Comparison of ENCODE assay signal across 20 cellular contexts in genomic region chr10:36109399-36110023, GRCh38.
"Had no signal": no experiment of that assay in that cellular context is flagged by ENCODE, and none has a peak within 500 bp of the region (broad histone marks: within the 10 kb centered on the region; RNA-seq: fewer than 3 reads in every experiment).

No MANE protein-coding gene starts in this region.

- ATAC-seq: activated CD4-positive, CD25-positive, alpha-beta regulatory T cell treated with anti-CD3 and anti-CD28 coated beads, Interleukin-2, amount 50 U/mL, for 24 hours; foreskin keratinocyte had no signal

- H3K9me3 Mint-ChIP-seq: activated naive CD4-positive, alpha-beta T cell treated with anti-CD3 and anti-CD28 coated beads, Interleukin-2, amount 10 ng/mL, durations not matched to agents 7 days and 5 days; dendritic cell treated with granulocyte-macrophage colony-stimulating factor and Interleukin-4, amounts not matched to agents 40 ng/mL and 50 ng/mL, for 4 days had no signal

- H3K36me3 ChIP-seq: esophagus squamous epithelium, pancreas, sigmoid colon, tibial nerve had no signal

- H3K9me3 ChIP-seq: esophagus squamous epithelium, pancreas, sigmoid colon, tibial nerve had no signal

- H3K27me3 ChIP-seq: esophagus squamous epithelium, foreskin keratinocyte, pancreas, sigmoid colon, tibial nerve had no signal

- H3K27ac ChIP-seq: esophagus squamous epithelium, foreskin keratinocyte, sigmoid colon, tibial nerve had no signal

- H3K36me3 Mint-ChIP-seq: activated naive CD4-positive, alpha-beta T cell treated with anti-CD3 and anti-CD28 coated beads, Interleukin-2, amount 10 ng/mL, durations not matched to agents 7 days and 5 days; naive B cell had no signal

- H3K4me1 Mint-ChIP-seq: activated naive CD4-positive, alpha-beta T cell treated with anti-CD3 and anti-CD28 coated beads, Interleukin-2, amount 10 ng/mL, durations not matched to agents 7 days and 5 days; naive B cell had no signal

- DNase-seq: activated CD4-positive, alpha-beta T cell treated with anti-CD3 and anti-CD28 coated beads, Interleukin-2, amount 50 U/mL, for 1 hour; activated CD8-positive, alpha-beta memory T cell treated with anti-CD3 and anti-CD28 coated beads for 24 hours; activated CD8-positive, alpha-beta memory T cell treated with anti-CD3 and anti-CD28 coated beads, Interleukin-2, amount 50 U/mL, for 48 hours; activated effector memory CD4-positive, alpha-beta T cell treated with Interleukin-2 at 50 U/mL for 16 hours; activated naive CD4-positive, alpha-beta T cell treated with anti-CD3 and anti-CD28 coated beads, Interleukin-2, amount 10 ng/mL, durations not matched to agents 7 days and 5 days; activated T-cell treated with anti-CD3 and anti-CD28 coated beads, Interleukin-2, amount 50 U/mL, for 48 hours; effector CD8-positive, alpha-beta T cell; esophagus squamous epithelium; foreskin keratinocyte; mammary epithelial cell; naive B cell; pancreas; sigmoid colon; stimulated activated CD4-positive, alpha-beta T cell treated with anti-CD3 and anti-CD28 coated beads, Interleukin-12 subunit alpha, Interleukin-12 subunit beta, amount 100 ng/mL, for 4 hours; stimulated activated CD4-positive, alpha-beta T cell treated with anti-CD3 and anti-CD28 coated beads, Interleukin-1b, Interleukin-23, amount 100 ng/mL, for 48 hours; stimulated activated naive CD4-positive, alpha-beta T cell treated with Interleukin-2 at 50 U/mL for 16 hours had no signal

- H3K27ac Mint-ChIP-seq: activated naive CD4-positive, alpha-beta T cell treated with anti-CD3 and anti-CD28 coated beads, Interleukin-2, amount 10 ng/mL, durations not matched to agents 7 days and 5 days; dendritic cell treated with granulocyte-macrophage colony-stimulating factor and Interleukin-4, amounts not matched to agents 40 ng/mL and 50 ng/mL, for 4 days; naive B cell; T-helper 1 cell treated with Interleukin-12 subunit alpha and Interleukin-12 subunit beta and Interleukin-4 antibody, amounts not matched to agents 30 μg/mL and 1 μg/mL, for 36 hours had no signal

- H3K4me1 ChIP-seq: esophagus squamous epithelium, foreskin keratinocyte, tibial nerve had no signal

- H3K4me3 ChIP-seq: esophagus squamous epithelium, pancreas, sigmoid colon, tibial nerve had no signal

- H3K27me3 Mint-ChIP-seq: activated naive CD4-positive, alpha-beta T cell treated with anti-CD3 and anti-CD28 coated beads, Interleukin-2, amount 10 ng/mL, durations not matched to agents 7 days and 5 days; dendritic cell treated with granulocyte-macrophage colony-stimulating factor and Interleukin-4, amounts not matched to agents 40 ng/mL and 50 ng/mL, for 4 days had no signal

- H3K4me3 Mint-ChIP-seq: activated naive CD4-positive, alpha-beta T cell treated with anti-CD3 and anti-CD28 coated beads, Interleukin-2, amount 10 ng/mL, durations not matched to agents 7 days and 5 days; dendritic cell treated with granulocyte-macrophage colony-stimulating factor and Interleukin-4, amounts not matched to agents 40 ng/mL and 50 ng/mL, for 4 days; naive B cell; T-helper 1 cell treated with Interleukin-12 subunit alpha and Interleukin-12 subunit beta and Interleukin-4 antibody, amounts not matched to agents 30 μg/mL and 1 μg/mL, for 36 hours had no signal
